In the genomic region with DNA sequence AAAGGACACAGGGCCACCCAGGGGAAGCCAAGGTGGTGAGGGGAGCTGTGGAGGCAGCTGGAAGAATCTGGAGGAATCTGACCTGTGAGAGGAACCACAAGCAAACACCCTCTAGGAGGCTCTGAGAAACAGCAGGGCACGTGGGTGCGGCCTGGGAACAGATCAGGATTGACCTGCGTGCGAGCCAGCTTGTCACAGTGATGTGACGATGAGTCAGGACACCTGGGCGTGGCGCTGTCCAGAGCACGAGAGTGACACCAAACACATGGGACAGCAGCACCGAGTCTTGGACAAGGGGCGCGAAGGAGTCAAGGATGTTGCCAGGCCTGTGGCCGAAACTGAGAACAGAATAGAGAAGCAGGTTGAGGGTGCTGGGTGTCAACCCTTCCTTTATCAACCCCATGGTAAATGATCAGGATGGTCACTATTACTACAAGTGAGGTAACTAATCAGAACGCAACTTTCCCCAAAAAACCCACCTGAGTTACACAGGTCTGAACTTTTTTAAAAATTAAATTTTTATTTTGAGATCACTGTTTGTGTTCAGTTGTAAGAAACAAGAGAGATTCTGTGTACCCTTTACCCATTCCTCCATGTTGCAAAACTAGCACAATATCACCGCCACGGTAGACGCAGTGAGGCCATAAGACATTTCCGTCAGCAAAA, we compare ENCODE assay signal across 1 cellular context.
TF ChIP-seq lines count a peak whose summit lies in the region.

No MANE protein-coding gene starts in this region.

TF ChIP-seq in HepG2, 621 proteins besides CTCF, POLR2A, EP300 and RAD21 (continued from another document and continues in another):
- TF ChIP-seq, protein P1, sequence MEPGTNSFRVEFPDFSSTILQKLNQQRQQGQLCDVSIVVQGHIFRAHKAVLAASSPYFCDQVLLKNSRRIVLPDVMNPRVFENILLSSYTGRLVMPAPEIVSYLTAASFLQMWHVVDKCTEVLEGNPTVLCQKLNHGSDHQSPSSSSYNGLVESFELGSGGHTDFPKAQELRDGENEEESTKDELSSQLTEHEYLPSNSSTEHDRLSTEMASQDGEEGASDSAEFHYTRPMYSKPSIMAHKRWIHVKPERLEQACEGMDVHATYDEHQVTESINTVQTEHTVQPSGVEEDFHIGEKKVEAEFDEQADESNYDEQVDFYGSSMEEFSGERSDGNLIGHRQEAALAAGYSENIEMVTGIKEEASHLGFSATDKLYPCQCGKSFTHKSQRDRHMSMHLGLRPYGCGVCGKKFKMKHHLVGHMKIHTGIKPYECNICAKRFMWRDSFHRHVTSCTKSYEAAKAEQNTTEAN (CRISPR knock-in tag; conservative IDR thresholded peaks at IDR 0.05) = peak; percentile 37; the same call in 1 of the 2 replicates
- TF ChIP-seq ZNF354B (CRISPR knock-in tag; IDR thresholded peaks at IDR 0.05) = 0 out of 2 replicates have a peak, but pooled peaks have one; percentile 51
- peak; percentile 80 for TF ChIP-seq GATAD2A (CRISPR knock-in tag; IDR thresholded peaks at IDR 0.05)
- TF ChIP-seq ARNTL (CRISPR knock-in tag; IDR thresholded peaks at IDR 0.05) = 0 out of 2 replicates have a peak, but pooled peaks have one; percentile 40
- no peak for TF ChIP-seq ZNF564 (CRISPR knock-in tag; IDR thresholded peaks at IDR 0.05)
- TF ChIP-seq, protein P2, sequence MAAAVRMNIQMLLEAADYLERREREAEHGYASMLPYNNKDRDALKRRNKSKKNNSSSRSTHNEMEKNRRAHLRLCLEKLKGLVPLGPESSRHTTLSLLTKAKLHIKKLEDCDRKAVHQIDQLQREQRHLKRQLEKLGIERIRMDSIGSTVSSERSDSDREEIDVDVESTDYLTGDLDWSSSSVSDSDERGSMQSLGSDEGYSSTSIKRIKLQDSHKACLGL (CRISPR knock-in tag; IDR thresholded peaks at IDR 0.05) = no peak
- no peak for TF ChIP-seq ZFP90 (CRISPR knock-in tag; IDR thresholded peaks at IDR 0.05; ENCODE audit: borderline replicate concordance)
- peak; percentile 33; the same call in 1 of the 2 replicates for TF ChIP-seq REPIN1 (CRISPR knock-in tag; IDR thresholded peaks at IDR 0.05; ENCODE audit: borderline replicate concordance, low read depth)
- TF ChIP-seq ZNF850 (CRISPR knock-in tag; conservative IDR thresholded peaks at IDR 0.05) = no peak
- TF ChIP-seq ZC3H4 (CRISPR knock-in tag; IDR thresholded peaks at IDR 0.05; ENCODE audit: borderline replicate concordance) = peak; percentile 96; the same call in 1 of the 2 replicates
- TF ChIP-seq, protein P3, sequence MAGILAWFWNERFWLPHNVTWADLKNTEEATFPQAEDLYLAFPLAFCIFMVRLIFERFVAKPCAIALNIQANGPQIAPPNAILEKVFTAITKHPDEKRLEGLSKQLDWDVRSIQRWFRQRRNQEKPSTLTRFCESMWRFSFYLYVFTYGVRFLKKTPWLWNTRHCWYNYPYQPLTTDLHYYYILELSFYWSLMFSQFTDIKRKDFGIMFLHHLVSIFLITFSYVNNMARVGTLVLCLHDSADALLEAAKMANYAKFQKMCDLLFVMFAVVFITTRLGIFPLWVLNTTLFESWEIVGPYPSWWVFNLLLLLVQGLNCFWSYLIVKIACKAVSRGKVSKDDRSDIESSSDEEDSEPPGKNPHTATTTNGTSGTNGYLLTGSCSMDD (CRISPR knock-in tag; IDR thresholded peaks at IDR 0.05) = no peak
- TF ChIP-seq HMG20A (CRISPR knock-in tag; IDR thresholded peaks at IDR 0.05; ENCODE audit: borderline replicate concordance) = peak; percentile 26; the same call in 1 of the 2 replicates
- TF ChIP-seq, protein P4, sequence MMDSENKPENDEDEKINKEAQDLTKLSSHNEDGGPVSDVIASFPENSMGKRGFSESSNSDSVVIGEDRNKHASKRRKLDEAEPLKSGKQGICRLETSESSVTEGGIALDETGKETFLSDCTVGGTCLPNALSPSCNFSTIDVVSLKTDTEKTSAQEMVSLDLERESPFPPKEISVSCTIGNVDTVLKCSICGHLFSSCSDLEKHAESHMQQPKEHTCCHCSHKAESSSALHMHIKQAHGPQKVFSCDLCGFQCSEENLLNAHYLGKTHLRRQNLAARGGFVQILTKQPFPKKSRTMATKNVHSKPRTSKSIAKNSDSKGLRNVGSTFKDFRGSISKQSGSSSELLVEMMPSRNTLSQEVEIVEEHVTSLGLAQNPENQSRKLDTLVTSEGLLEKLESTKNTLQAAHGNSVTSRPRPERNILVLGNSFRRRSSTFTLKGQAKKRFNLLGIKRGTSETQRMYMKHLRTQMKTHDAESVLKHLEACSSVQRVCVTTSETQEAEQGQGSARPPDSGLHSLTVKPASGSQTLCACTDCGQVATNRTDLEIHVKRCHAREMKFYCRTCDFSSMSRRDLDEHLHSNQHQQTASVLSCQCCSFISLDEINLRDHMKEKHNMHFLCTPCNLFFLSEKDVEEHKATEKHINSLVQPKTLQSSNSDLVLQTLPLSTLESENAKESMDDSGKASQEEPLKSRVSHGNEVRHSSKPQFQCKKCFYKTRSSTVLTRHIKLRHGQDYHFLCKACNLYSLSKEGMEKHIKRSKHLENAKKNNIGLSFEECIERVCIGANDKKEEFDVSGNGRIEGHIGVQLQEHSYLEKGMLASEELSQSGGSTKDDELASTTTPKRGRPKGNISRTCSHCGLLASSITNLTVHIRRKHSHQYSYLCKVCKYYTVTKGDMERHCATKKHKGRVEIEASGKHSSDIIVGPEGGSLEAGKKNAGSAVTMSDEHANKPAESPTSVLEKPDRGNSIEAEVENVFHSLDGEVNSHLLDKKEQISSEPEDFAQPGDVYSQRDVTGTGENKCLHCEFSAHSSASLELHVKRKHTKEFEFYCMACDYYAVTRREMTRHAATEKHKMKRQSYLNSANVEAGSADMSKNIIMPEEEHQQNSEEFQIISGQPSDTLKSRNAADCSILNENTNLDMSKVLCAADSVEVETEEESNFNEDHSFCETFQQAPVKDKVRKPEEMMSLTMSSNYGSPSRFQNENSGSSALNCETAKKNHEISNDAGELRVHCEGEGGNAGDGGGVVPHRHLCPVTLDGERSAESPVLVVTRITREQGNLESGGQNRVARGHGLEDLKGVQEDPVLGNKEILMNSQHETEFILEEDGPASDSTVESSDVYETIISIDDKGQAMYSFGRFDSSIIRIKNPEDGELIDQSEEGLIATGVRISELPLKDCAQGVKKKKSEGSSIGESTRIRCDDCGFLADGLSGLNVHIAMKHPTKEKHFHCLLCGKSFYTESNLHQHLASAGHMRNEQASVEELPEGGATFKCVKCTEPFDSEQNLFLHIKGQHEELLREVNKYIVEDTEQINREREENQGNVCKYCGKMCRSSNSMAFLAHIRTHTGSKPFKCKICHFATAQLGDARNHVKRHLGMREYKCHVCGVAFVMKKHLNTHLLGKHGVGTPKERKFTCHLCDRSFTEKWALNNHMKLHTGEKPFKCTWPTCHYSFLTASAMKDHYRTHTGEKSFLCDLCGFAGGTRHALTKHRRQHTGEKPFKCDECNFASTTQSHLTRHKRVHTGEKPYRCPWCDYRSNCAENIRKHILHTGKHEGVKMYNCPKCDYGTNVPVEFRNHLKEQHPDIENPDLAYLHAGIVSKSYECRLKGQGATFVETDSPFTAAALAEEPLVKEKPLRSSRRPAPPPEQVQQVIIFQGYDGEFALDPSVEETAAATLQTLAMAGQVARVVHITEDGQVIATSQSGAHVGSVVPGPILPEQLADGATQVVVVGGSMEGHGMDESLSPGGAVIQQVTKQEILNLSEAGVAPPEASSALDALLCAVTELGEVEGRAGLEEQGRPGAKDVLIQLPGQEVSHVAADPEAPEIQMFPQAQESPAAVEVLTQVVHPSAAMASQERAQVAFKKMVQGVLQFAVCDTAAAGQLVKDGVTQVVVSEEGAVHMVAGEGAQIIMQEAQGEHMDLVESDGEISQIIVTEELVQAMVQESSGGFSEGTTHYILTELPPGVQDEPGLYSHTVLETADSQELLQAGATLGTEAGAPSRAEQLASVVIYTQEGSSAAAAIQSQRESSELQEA (CRISPR knock-in tag; IDR thresholded peaks at IDR 0.05; ENCODE audit: not compliant biosample characterization) = no peak
- TF ChIP-seq ZNF782 (CRISPR knock-in tag; IDR thresholded peaks at IDR 0.05; ENCODE audit: borderline replicate concordance) = peak; percentile 10; the same call in 1 of the 2 replicates
- TF ChIP-seq ZNF577 (CRISPR knock-in tag; IDR thresholded peaks at IDR 0.05; ENCODE audit: borderline replicate concordance, low read depth) = no peak
- no peak for TF ChIP-seq ZNF317 (CRISPR knock-in tag; IDR thresholded peaks at IDR 0.05)
- TF ChIP-seq, protein P5, sequence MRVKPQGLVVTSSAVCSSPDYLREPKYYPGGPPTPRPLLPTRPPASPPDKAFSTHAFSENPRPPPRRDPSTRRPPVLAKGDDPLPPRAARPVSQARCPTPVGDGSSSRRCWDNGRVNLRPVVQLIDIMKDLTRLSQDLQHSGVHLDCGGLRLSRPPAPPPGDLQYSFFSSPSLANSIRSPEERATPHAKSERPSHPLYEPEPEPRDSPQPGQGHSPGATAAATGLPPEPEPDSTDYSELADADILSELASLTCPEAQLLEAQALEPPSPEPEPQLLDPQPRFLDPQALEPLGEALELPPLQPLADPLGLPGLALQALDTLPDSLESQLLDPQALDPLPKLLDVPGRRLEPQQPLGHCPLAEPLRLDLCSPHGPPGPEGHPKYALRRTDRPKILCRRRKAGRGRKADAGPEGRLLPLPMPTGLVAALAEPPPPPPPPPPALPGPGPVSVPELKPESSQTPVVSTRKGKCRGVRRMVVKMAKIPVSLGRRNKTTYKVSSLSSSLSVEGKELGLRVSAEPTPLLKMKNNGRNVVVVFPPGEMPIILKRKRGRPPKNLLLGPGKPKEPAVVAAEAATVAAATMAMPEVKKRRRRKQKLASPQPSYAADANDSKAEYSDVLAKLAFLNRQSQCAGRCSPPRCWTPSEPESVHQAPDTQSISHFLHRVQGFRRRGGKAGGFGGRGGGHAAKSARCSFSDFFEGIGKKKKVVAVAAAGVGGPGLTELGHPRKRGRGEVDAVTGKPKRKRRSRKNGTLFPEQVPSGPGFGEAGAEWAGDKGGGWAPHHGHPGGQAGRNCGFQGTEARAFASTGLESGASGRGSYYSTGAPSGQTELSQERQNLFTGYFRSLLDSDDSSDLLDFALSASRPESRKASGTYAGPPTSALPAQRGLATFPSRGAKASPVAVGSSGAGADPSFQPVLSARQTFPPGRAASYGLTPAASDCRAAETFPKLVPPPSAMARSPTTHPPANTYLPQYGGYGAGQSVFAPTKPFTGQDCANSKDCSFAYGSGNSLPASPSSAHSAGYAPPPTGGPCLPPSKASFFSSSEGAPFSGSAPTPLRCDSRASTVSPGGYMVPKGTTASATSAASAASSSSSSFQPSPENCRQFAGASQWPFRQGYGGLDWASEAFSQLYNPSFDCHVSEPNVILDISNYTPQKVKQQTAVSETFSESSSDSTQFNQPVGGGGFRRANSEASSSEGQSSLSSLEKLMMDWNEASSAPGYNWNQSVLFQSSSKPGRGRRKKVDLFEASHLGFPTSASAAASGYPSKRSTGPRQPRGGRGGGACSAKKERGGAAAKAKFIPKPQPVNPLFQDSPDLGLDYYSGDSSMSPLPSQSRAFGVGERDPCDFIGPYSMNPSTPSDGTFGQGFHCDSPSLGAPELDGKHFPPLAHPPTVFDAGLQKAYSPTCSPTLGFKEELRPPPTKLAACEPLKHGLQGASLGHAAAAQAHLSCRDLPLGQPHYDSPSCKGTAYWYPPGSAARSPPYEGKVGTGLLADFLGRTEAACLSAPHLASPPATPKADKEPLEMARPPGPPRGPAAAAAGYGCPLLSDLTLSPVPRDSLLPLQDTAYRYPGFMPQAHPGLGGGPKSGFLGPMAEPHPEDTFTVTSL (CRISPR knock-in tag; IDR thresholded peaks at IDR 0.05; ENCODE audit: borderline replicate concordance) = no peak
- TF ChIP-seq JDP2 (CRISPR knock-in tag; IDR thresholded peaks at IDR 0.05; ENCODE audit: borderline replicate concordance) = no peak
- no peak for TF ChIP-seq CHD2 (IDR thresholded peaks at IDR 0.05; ENCODE audit: low read depth, low read length)
- no peak for TF ChIP-seq ZKSCAN5 (CRISPR knock-in tag; IDR thresholded peaks at IDR 0.05)
- peak; percentile 36; the same call in 1 of the 2 replicates for TF ChIP-seq MED1 (CRISPR knock-in tag; IDR thresholded peaks at IDR 0.05)
- TF ChIP-seq ZNF121 (CRISPR knock-in tag; IDR thresholded peaks at IDR 0.05) = no peak
- TF ChIP-seq TSC22D2 (CRISPR knock-in tag; IDR thresholded peaks at IDR 0.05; ENCODE audit: borderline replicate concordance) = no peak
- no peak; the same call in 1 of the 2 replicates for TF ChIP-seq ELF3 (CRISPR knock-in tag; IDR thresholded peaks at IDR 0.05)
- peak; percentile 78 for TF ChIP-seq HOXA3 (CRISPR knock-in tag; IDR thresholded peaks at IDR 0.05)
- TF ChIP-seq ATAD3A (CRISPR knock-in tag; IDR thresholded peaks at IDR 0.05) = 0 out of 2 replicates have a peak, but pooled peaks have one; percentile 66
- TF ChIP-seq ZNF232 (CRISPR knock-in tag; IDR thresholded peaks at IDR 0.05; ENCODE audit: borderline replicate concordance) = no peak
- no peak for TF ChIP-seq ATM (IDR thresholded peaks at IDR 0.05; ENCODE audit: borderline replicate concordance)
- no peak; the same call in 1 of the 2 replicates for TF ChIP-seq SIX4 (CRISPR knock-in tag; IDR thresholded peaks at IDR 0.05)
- TF ChIP-seq ZNF263 (CRISPR knock-in tag; IDR thresholded peaks at IDR 0.05) = peak; percentile 42; the same call in 1 of the 2 replicates
- no peak for TF ChIP-seq SMAD9 (CRISPR knock-in tag; IDR thresholded peaks at IDR 0.05)
- TF ChIP-seq PAF1 (CRISPR knock-in tag; IDR thresholded peaks at IDR 0.05) = no peak
- TF ChIP-seq KAT2B (IDR thresholded peaks at IDR 0.05; ENCODE audit: borderline replicate concordance, low read depth, low read length) = no peak
- no peak for TF ChIP-seq ZNF766 (CRISPR knock-in tag; IDR thresholded peaks at IDR 0.05; ENCODE audit: borderline replicate concordance)
- no peak for TF ChIP-seq ZSCAN22 (CRISPR knock-in tag; IDR thresholded peaks at IDR 0.05)
- TF ChIP-seq, protein P6, sequence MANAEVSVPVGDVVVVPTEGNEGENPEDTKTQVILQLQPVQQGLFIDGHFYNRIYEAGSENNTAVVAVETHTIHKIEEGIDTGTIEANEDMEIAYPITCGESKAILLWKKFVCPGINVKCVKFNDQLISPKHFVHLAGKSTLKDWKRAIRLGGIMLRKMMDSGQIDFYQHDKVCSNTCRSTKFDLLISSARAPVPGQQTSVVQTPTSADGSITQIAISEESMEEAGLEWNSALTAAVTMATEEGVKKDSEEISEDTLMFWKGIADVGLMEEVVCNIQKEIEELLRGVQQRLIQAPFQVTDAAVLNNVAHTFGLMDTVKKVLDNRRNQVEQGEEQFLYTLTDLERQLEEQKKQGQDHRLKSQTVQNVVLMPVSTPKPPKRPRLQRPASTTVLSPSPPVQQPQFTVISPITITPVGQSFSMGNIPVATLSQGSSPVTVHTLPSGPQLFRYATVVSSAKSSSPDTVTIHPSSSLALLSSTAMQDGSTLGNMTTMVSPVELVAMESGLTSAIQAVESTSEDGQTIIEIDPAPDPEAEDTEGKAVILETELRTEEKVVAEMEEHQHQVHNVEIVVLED (CRISPR knock-in tag; IDR thresholded peaks at IDR 0.05; ENCODE audit: borderline replicate concordance) = no peak
- TF ChIP-seq SNAPC2 (CRISPR knock-in tag; IDR thresholded peaks at IDR 0.05) = no peak
